In genomic region chr3:158573714-158574113, GRCh38 we compare ENCODE assay signal across 20 cellular contexts. TPM values are rescaled to one million over a fixed set of nuclear protein-coding genes. Genes with fewer than 3 reads are reported as not detected.
DNase-seq lines count a peak whose midpoint lies in the region; ATAC-seq and TF ChIP-seq lines count a peak whose summit lies in the region.
"Had no signal": no experiment of that assay in that cellular context is flagged by ENCODE, and none has a peak within 500 bp of the region (broad histone marks: within the 10 kb centered on the region; RNA-seq: fewer than 3 reads in every experiment).

No MANE protein-coding gene starts in this region.

- peaks cover 10 to 16% of the 10 kb centered on the region in 2 experiments for H3K4me1 Mint-ChIP-seq in H9

- H3K23ac ChIP-seq in H9 (ENCODE audit: insufficient read length, low read depth, low read length): no peak overlapping the region

- H2BK15ac ChIP-seq in H9 (ENCODE audit: low read depth, low read length): no peak overlapping the region

- H3K9me3 Mint-ChIP-seq in H9: peaks cover 0 to 4% of the 10 kb centered on the region in 2 experiments; a peak in 1 of 5 replicates

- no peak overlapping the region for H3K9ac ChIP-seq in H9 (ENCODE audit: extremely low read depth, insufficient read length, low read length)

- no peak overlapping the region for H2AK5ac ChIP-seq in H9 (ENCODE audit: insufficient read length, low read length)

- no peaks in the 10 kb centered on the region; the same call in 1 of the 2 replicates for H3K4me1 ChIP-seq in H9 (ENCODE audit: insufficient read depth, low read length)
- no peaks in the 10 kb centered on the region for H3K4me1 ChIP-seq in adrenal gland (replicated peaks in 1 of 2)

- H3K4ac ChIP-seq in H9 (ENCODE audit: low read depth, low read length): no peak overlapping the region

- no peaks in the 10 kb centered on the region for H3K79me1 ChIP-seq in H9 (ENCODE audit: insufficient read depth, low read depth, low read length, poor library complexity, severe bottlenecking)

- intact Hi-C loops in adrenal gland (cut with DNase I): no loop called here

- no peaks in the 10 kb centered on the region for H3K79me2 ChIP-seq in H9 (ENCODE audit: insufficient read depth, low read length)

- peaks cover 30% of the 10 kb centered on the region for H3K27me3 Mint-ChIP-seq in H9 (ENCODE audit: low read depth)

- H3K27ac ChIP-seq in H9 (ENCODE audit: insufficient read length, low read depth, low read length) (no peak overlapping the region), adrenal gland (no peak overlapping the region)
- H3K27ac ChIP-seq: SK-N-MC, upper lobe of left lung, WERI-Rb-1 had no signal

- peaks cover 11% of the 10 kb centered on the region for H3K23me2 ChIP-seq in H9 (ENCODE audit: insufficient read length, low read depth, low read length, poor library complexity, severe bottlenecking)

- H3K27ac Mint-ChIP-seq in H9: no peak overlapping the region
- H3K27ac Mint-ChIP-seq: activated naive CD8-positive, alpha-beta T cell treated with anti-CD3 and anti-CD28 coated beads, Interleukin-2, amount 50 U/mL, for 24 hours; CD4-positive, CD25-positive, alpha-beta regulatory T cell; progenitor cell of endocrine pancreas had no signal

- no peak overlapping the region for H3T11ph ChIP-seq in H9 (ENCODE audit: low read length)

- no peak overlapping the region for H4K5ac ChIP-seq in H9 (ENCODE audit: insufficient read length, low read depth, low read length)

- H2BK12ac ChIP-seq in H9 (ENCODE audit: insufficient read length, low read depth, low read length): no peak overlapping the region

- no CpG with 5 or more reads among the region's 7 CpGs for WGBS in H9 (ENCODE audit: extremely low coverage, insufficient read length, low lambda C conversion rate)
- 85 to 98% (median 93%) methylated on average over 7 of the region's 7 CpGs for WGBS in adrenal gland, 4 donors

- no peak overlapping the region for H3K4me3 ChIP-seq in fibroblast of mammary gland (ENCODE audit: control insufficient read depth, low read depth, low read length)
- no peak overlapping the region for H3K4me3 ChIP-seq in adrenal gland
- H3K4me3 ChIP-seq: SK-N-MC had no signal

- no peak overlapping the region for H4K91ac ChIP-seq in H9 (ENCODE audit: insufficient read length, low read depth, low read length)

- no peak overlapping the region for H4K8ac ChIP-seq in H9 (replicated peaks; ENCODE audit: insufficient read length, low read depth, low read length)

- no peak overlapping the region for H3K18ac ChIP-seq in H9 (ENCODE audit: insufficient read length, low read depth, low read length)

- no peak for ATAC-seq in GM19395 (IDR thresholded peaks at IDR 0.05; ENCODE audit: unreplicated experiment)
- ATAC-seq: activated naive CD8-positive, alpha-beta T cell treated with anti-CD3 and anti-CD28 coated beads, Interleukin-2, amount 50 U/mL, for 24 hours; left lobe of liver had no signal

- H3K36me3 ChIP-seq in adrenal gland (replicated peaks in 1 of 2): no peaks in the 10 kb centered on the region
- H3K36me3 ChIP-seq: upper lobe of left lung, WERI-Rb-1 had no signal

- H3K56ac ChIP-seq in H9 (ENCODE audit: insufficient read length, low read depth, low read length): no peak overlapping the region

- TF ChIP-seq CTCF in H9 (conservative IDR thresholded peaks at IDR 0.05): peak; percentile 33; the same call in 2 of the 3 replicates
- TF ChIP-seq CTCF in fibroblast of mammary gland (conservative IDR thresholded peaks at IDR 0.05; ENCODE audit: control insufficient read depth, insufficient read depth, low read depth, low read length): no peak
- TF ChIP-seq CTCF in adrenal gland (IDR thresholded peaks at IDR 0.05): no peak

- DNase-seq in ACHN (peak; percentile 8), H9 (peak; percentile 53), SK-MEL-5 (ENCODE audit: low read depth, low spot score) (peak; percentile 41), fibroblast of mammary gland (ENCODE audit: low read depth) (peak; percentile 8), HEK293T (ENCODE audit: extremely low spot score) (no peak), adrenal gland (no peak)
- DNase-seq in activated naive CD4-positive, alpha-beta T cell (lab: John Stamatoyannopoulos, UW): no peak
- DNase-seq: activated CD8-positive, alpha-beta memory T cell treated with anti-CD3 and anti-CD28 coated beads, Interleukin-2, amount 50 U/mL, for 4 hours; activated naive CD8-positive, alpha-beta T cell treated with anti-CD3 and anti-CD28 coated beads, Interleukin-2, amount 50 U/mL, for 24 hours; CD4-positive, CD25-positive, alpha-beta regulatory T cell; dermis blood vessel endothelial cell; midbrain; NCI-H1436; NCI-H524 treated with DMSO at 0.1 percent for 48 hours; upper lobe of left lung; WERI-Rb-1 had no signal

- CTCF ChIA-PET in HEK293T (lab: Yijun Ruan, JAX): no interaction called here

- H3K27me3 ChIP-seq in H9 (ENCODE audit: insufficient read depth, low read length): no peaks in the 10 kb centered on the region
- H3K27me3 ChIP-seq in adrenal gland: no peaks in the 10 kb centered on the region
- H3K27me3 ChIP-seq: upper lobe of left lung had no signal

- no peak overlapping the region for H2AFZ ChIP-seq in H9 (ENCODE audit: low read length)

- no peak overlapping the region for H2BK120ac ChIP-seq in H9 (ENCODE audit: low read depth, low read length, poor library complexity, severe bottlenecking)

- in situ Hi-C loops in ACHN (cut with HindIII; ENCODE audit: low pct_ligation_motif_present, low pct_unique_long_range_greater_than_20kb, low sequenced_read_pairs): no loop called here
- in situ Hi-C loops in SK-MEL-5 (cut with HindIII; ENCODE audit: low pct_unique_long_range_greater_than_20kb, low sequenced_read_pairs): no loop called here

- H2BK5ac ChIP-seq in H9 (ENCODE audit: insufficient read length, low read length): no peak overlapping the region

- H2BK20ac ChIP-seq in H9 (ENCODE audit: low read depth, low read length, poor library complexity, severe bottlenecking): no peak overlapping the region

- H3K4me2 ChIP-seq in H9 (ENCODE audit: insufficient read depth, insufficient read length, low read length): no peak overlapping the region

- H3K4me3 Mint-ChIP-seq in H9: no peak overlapping the region
- H3K4me3 Mint-ChIP-seq: activated naive CD8-positive, alpha-beta T cell treated with anti-CD3 and anti-CD28 coated beads, Interleukin-2, amount 50 U/mL, for 24 hours; CD4-positive, CD25-positive, alpha-beta regulatory T cell had no signal

- no peak for TF ChIP-seq POLR2A in adrenal gland (IDR thresholded peaks at IDR 0.05)

- H3K9me3 ChIP-seq in H9 (ENCODE audit: control insufficient read depth, low read depth, low read length) (no peaks in the 10 kb centered on the region), adrenal gland (replicated peaks in 1 of 3) (no peaks in the 10 kb centered on the region)
- H3K9me3 ChIP-seq: upper lobe of left lung had no signal

- H4K20me1 ChIP-seq in H9 (ENCODE audit: control insufficient read depth, insufficient read depth, insufficient read length): no peaks in the 10 kb centered on the region

- no peak overlapping the region for H3K14ac ChIP-seq in H9 (ENCODE audit: insufficient read depth, low read length)

- POLR2A ChIA-PET in HEK293T (lab: Yijun Ruan, JAX): no interaction called here

- no peaks in the 10 kb centered on the region; a peak in 1 of 7 replicates for H3K36me3 Mint-ChIP-seq in H9 (ENCODE audit: insufficient read depth in 1 of 3, low read depth in 3 of 3)
- H3K36me3 Mint-ChIP-seq: CD4-positive, CD25-positive, alpha-beta regulatory T cell had no signal

TF ChIP-seq in HEK293T, 16 proteins besides CTCF, POLR2A, EP300 and RAD21:
- no peak for TF ChIP-seq FOXK2 (IDR thresholded peaks at IDR 0.05)
- no peak for TF ChIP-seq L3MBTL2 (conservative IDR thresholded peaks at IDR 0.05)
- TF ChIP-seq FOXM1 (IDR thresholded peaks at IDR 0.05; ENCODE audit: borderline replicate concordance): no peak
- TF ChIP-seq ARNT (IDR thresholded peaks at IDR 0.05): no peak
TF ChIP-seq in HEK293T: peak in this region for 0.

RNA-seq across cellular contexts. Expression of gene MLF1, which starts 2.7 kb away (rescaled TPM):
- total RNA-seq in H9 (2021): 20.4 and 22.1 TPM in 2 replicates
- total RNA-seq in SK-MEL-5 (2014; rRNA removed; shearing (Covaris generic)): 19.8 and 20.2 TPM in 2 replicates
- polyA plus RNA-seq in SK-MEL-5 (2015; cell fraction: cytosol; rRNA removed): 8.8 and 12.0 TPM in 2 replicates
- polyA plus RNA-seq in SK-MEL-5 (2015; cell fraction: nucleus; rRNA removed): 9.4 and 16.9 TPM in 2 replicates
- total RNA-seq in adrenal gland: 10 to 100 TPM in 2 of 8 donors, 1 to 10 TPM in 6; 4.3 to 29.8 (median 7.0) TPM
- polyA plus RNA-seq in adrenal gland: 1 to 10 TPM; 3.7 to 9.0 (median 4.7) TPM

Comparison
In these comparisons a context has a peak if more than half of its experiments do, and no peak if none do; other contexts are left out.
1. DNase-seq: peak in ACHN (single experiment), H9 (single experiment), SK-MEL-5 (single experiment) and fibroblast of mammary gland (single experiment); none in HEK293T (single experiment), adrenal gland (0 of 7) and activated naive CD4-positive, alpha-beta T cell (0 of 4).